Comparison of ENCODE assay signal across 21 cellular contexts in genomic region chr10:88234332-88234731, GRCh38.
A peak's percentile ranks its signal among the peaks of the same experiment; 100 is the strongest.
DNase-seq lines count a peak whose midpoint lies in the region; ATAC-seq and TF ChIP-seq lines count a peak whose summit lies in the region.
"Had no signal": no experiment of that assay in that cellular context is flagged by ENCODE, and none has a peak within 500 bp of the region (broad histone marks: within the 10 kb centered on the region; RNA-seq: fewer than 3 reads in every experiment).

No MANE protein-coding gene starts in this region.

- no peak overlapping the region for H3K4me3 Mint-ChIP-seq in GM23338
- H3K4me3 Mint-ChIP-seq: activated CD4-positive, alpha-beta memory T cell treated with anti-CD3 and anti-CD28 coated beads for 36 hours had no signal

- WGBS in hepatocyte (ENCODE audit: low lambda C conversion rate, missing lambda C conversion rate) = 70% methylated on average over 4 of the region's 4 CpGs
- 15 to 69% methylated on average over 4 of the region's 4 CpGs for WGBS in sigmoid colon, 2 donors

- no peak overlapping the region for H3K4me2 ChIP-seq in GM23338
- H3K4me2 ChIP-seq in hepatocyte = no peak overlapping the region
- H3K4me2 ChIP-seq in osteoblast (ENCODE audit: insufficient read depth, low read length) = no peak overlapping the region

- in situ Hi-C loops in Panc1 (cut with HindIII; ENCODE audit: low pct_unique_long_range_greater_than_20kb, low sequenced_read_pairs) = no loop called here

- H3K4me1 ChIP-seq in GM23338 (ENCODE audit: insufficient read depth) = no peaks in the 10 kb centered on the region
- peaks cover 3% of the 10 kb centered on the region for H3K4me1 ChIP-seq in Panc1 (ENCODE audit: control insufficient read depth, insufficient read depth, low read length)
- H3K4me1 ChIP-seq in hepatocyte (ENCODE audit: insufficient read depth) = peaks cover 10% of the 10 kb centered on the region
- peaks cover 0 to 18% (median 2%) of the 10 kb centered on the region in 4 donors for H3K4me1 ChIP-seq in sigmoid colon
- no peaks in the 10 kb centered on the region for H3K4me1 ChIP-seq in osteoblast (ENCODE audit: insufficient read depth, low read length)

- CTCF ChIA-PET in Panc1 (lab: Charles Lee) = no interaction called here

- POLR2A ChIA-PET in Panc1 (lab: Charles Lee) = interaction anchor here (0.5 kb wide), 1 partner anchor 12 kb away, joined by 3 read pairs; no protein-coding TSS in a partner anchor

- intact Hi-C loops in Panc1 (cut with micrococcal nuclease; ENCODE audit: unreplicated experiment) = no loop called here
- intact Hi-C loops in sigmoid colon (cut with DNase I) = no loop called here

- no peak for TF ChIP-seq CTCF in GM23338 (conservative IDR thresholded peaks at IDR 0.05; ENCODE audit: low read depth in 2 of 2)
- no peak for TF ChIP-seq CTCF in Panc1 (IDR thresholded peaks at IDR 0.05)
- TF ChIP-seq CTCF in hepatocyte (IDR thresholded peaks at IDR 0.05; ENCODE audit: poor library complexity) = no peak
- no peak for TF ChIP-seq CTCF in sigmoid colon (IDR thresholded peaks at IDR 0.05)
- no peak for TF ChIP-seq CTCF in osteoblast (IDR thresholded peaks at IDR 0.05; ENCODE audit: extremely low read depth, low read depth, low read length)

- DNase-seq in GM23338 (ENCODE audit: low spot score) (no peak), Panc1 (ENCODE audit: low read depth, low spot score) (no peak), hepatocyte (ENCODE audit: low spot score) (no peak), sigmoid colon (no peak), iPS-NIHi7 (ENCODE audit: extremely low spot score) (no peak), osteoblast (ENCODE audit: insufficient read length, low spot score, missing footprints) (no peak)
- no peak for DNase-seq in stimulated activated naive CD8-positive, alpha-beta T cell treated with anti-CD3 and anti-CD28 coated beads, Interleukin-15, Interleukin-2, amounts not matched to agents 100 U/mL and 50 U/mL, for 24 hours
- DNase-seq: ACHN; activated CD4-positive, alpha-beta memory T cell treated with anti-CD3 and anti-CD28 coated beads for 36 hours; activated gamma-delta T cell treated with Interleukin-2 at 50 U/mL for 16 hours; adrenal gland; dermis blood vessel endothelial cell; lower lobe of right lung; NCI-H146; NCI-H2227 treated with DMSO at 0.1 percent for 48 hours; pancreas; stimulated activated CD4-positive, alpha-beta T cell treated with anti-CD3 and anti-CD28 coated beads, Interleukin-4, amount 100 ng/mL, for 4 hours had no signal

- ATAC-seq in GM23338 = no peak
- peak; percentile 58; the same call in 1 of the 2 replicates for ATAC-seq in Panc1
- ATAC-seq in stimulated activated naive CD8-positive, alpha-beta T cell treated with anti-CD3 and anti-CD28 coated beads, Interleukin-15, Interleukin-2, amounts not matched to agents 100 U/mL and 50 U/mL, for 24 hours = no peak
- no peak for ATAC-seq in GM21717 (IDR thresholded peaks at IDR 0.05; ENCODE audit: unreplicated experiment)
- ATAC-seq: lower lobe of right lung had no signal

- H3K79me2 ChIP-seq in GM23338 (replicated peaks; ENCODE audit: insufficient read depth) (no peaks in the 10 kb centered on the region), hepatocyte (no peaks in the 10 kb centered on the region), osteoblast (ENCODE audit: insufficient read depth, low read length) (no peaks in the 10 kb centered on the region)

- TF ChIP-seq EP300 in sigmoid colon (IDR thresholded peaks at IDR 0.05) = no peak

- H3K4me3 ChIP-seq in GM23338 = no peak overlapping the region
- H3K4me3 ChIP-seq in Panc1 (ENCODE audit: low read depth in 2 of 2, low read length in 2 of 2) = no peak overlapping the region
- H3K4me3 ChIP-seq in hepatocyte = no peak overlapping the region
- H3K4me3 ChIP-seq in sigmoid colon = no peak overlapping the region
- H3K4me3 ChIP-seq in osteoblast (ENCODE audit: insufficient read depth, low read length) = no peak overlapping the region
- H3K4me3 ChIP-seq: adrenal gland, lower lobe of right lung, pancreas, skin epidermis, vagina had no signal

- H3K27ac ChIP-seq in GM23338 (ENCODE audit: low read depth) = no peak overlapping the region
- H3K27ac ChIP-seq in Panc1 (ENCODE audit: low read length) = no peak overlapping the region
- H3K27ac ChIP-seq in hepatocyte = peak overlapping the region; percentile 2
- peak overlapping the region; percentile 8 to 36 (median 26) for H3K27ac ChIP-seq in sigmoid colon
- H3K27ac ChIP-seq in osteoblast (ENCODE audit: low read depth, low read length) = no peak overlapping the region
- H3K27ac ChIP-seq: adrenal gland, C4-2B, lower lobe of right lung, pancreas, skin epidermis, vagina had no signal

- H3K36me3 ChIP-seq in GM23338 (ENCODE audit: insufficient read depth) (no peaks in the 10 kb centered on the region), Panc1 (ENCODE audit: control insufficient read depth, insufficient read depth, low read length) (no peaks in the 10 kb centered on the region), hepatocyte (replicated peaks; ENCODE audit: insufficient read depth, low read depth) (no peaks in the 10 kb centered on the region), sigmoid colon (no peaks in the 10 kb centered on the region), osteoblast (ENCODE audit: insufficient read depth, low read length) (no peaks in the 10 kb centered on the region)
- H3K36me3 ChIP-seq: adrenal gland, lower lobe of right lung, pancreas, vagina had no signal

- H3K9me3 Mint-ChIP-seq in GM23338 = no peaks in the 10 kb centered on the region; the same call in 1 of the 3 replicates

- H3K27me3 Mint-ChIP-seq in GM23338 (ENCODE audit: insufficient read depth, low read depth, poor library complexity) = peaks cover 2% of the 10 kb centered on the region
- H3K27me3 Mint-ChIP-seq: activated CD4-positive, alpha-beta memory T cell treated with anti-CD3 and anti-CD28 coated beads for 36 hours had no signal

- H3K4me1 Mint-ChIP-seq in GM23338 = peaks cover 3% of the 10 kb centered on the region; the same call in 2 of the 3 replicates

- H3K27me3 ChIP-seq in GM23338 (ENCODE audit: insufficient read depth) (no peaks in the 10 kb centered on the region), Panc1 (ENCODE audit: control insufficient read depth, insufficient read depth, low read length) (no peaks in the 10 kb centered on the region), hepatocyte (no peaks in the 10 kb centered on the region), sigmoid colon (no peaks in the 10 kb centered on the region), osteoblast (ENCODE audit: insufficient read depth, low read length) (no peaks in the 10 kb centered on the region)
- H3K27me3 ChIP-seq: adrenal gland, pancreas, vagina had no signal

- TF ChIP-seq POLR2A in sigmoid colon (IDR thresholded peaks at IDR 0.05) = no peak

- peak overlapping the region; percentile 56; the same call in 1 of the 2 replicates for H2AFZ ChIP-seq in GM23338
- no peak overlapping the region for H2AFZ ChIP-seq in hepatocyte
- no peak overlapping the region for H2AFZ ChIP-seq in osteoblast (ENCODE audit: low read length)

- no peaks in the 10 kb centered on the region for H3K36me3 Mint-ChIP-seq in GM23338 (ENCODE audit: low read depth)

- no peaks in the 10 kb centered on the region for H3F3A ChIP-seq in GM23338 (replicated peaks; ENCODE audit: low read depth)

- BruUV-seq in Panc1 (replicated peaks; lab: Mats Ljungman, UMichigan) = no TSS peak

- H3K9me2 ChIP-seq in GM23338 (ENCODE audit: insufficient read depth) (no peaks in the 10 kb centered on the region), hepatocyte (replicated peaks; ENCODE audit: insufficient read depth) (no peaks in the 10 kb centered on the region)

- H3K9me3 ChIP-seq in Panc1 (ENCODE audit: control insufficient read depth, insufficient read depth, low read depth, low read length) = no peaks in the 10 kb centered on the region
- H3K9me3 ChIP-seq in hepatocyte (ENCODE audit: low read depth) = no peaks in the 10 kb centered on the region
- no peaks in the 10 kb centered on the region for H3K9me3 ChIP-seq in sigmoid colon
- H3K9me3 ChIP-seq in osteoblast (ENCODE audit: low read depth, low read length) = no peaks in the 10 kb centered on the region
- H3K9me3 ChIP-seq: adrenal gland, lower lobe of right lung, pancreas, vagina had no signal

- H4K20me1 ChIP-seq in GM23338 (replicated peaks; ENCODE audit: insufficient read depth) = no peaks in the 10 kb centered on the region
- no peaks in the 10 kb centered on the region for H4K20me1 ChIP-seq in hepatocyte (ENCODE audit: insufficient read depth, poor library complexity, severe bottlenecking)
- H4K20me1 ChIP-seq in osteoblast (ENCODE audit: insufficient read depth, low read length) = no peaks in the 10 kb centered on the region

- no peak overlapping the region for H3K27ac Mint-ChIP-seq in GM23338
- H3K27ac Mint-ChIP-seq: activated CD4-positive, alpha-beta memory T cell treated with anti-CD3 and anti-CD28 coated beads for 36 hours had no signal

TF ChIP-seq in GM23338, 12 proteins besides CTCF, POLR2A, EP300 and RAD21 (continues in another document):
- TF ChIP-seq CREB1 (CRISPR knock-in tag; IDR thresholded peaks at IDR 0.05; ENCODE audit: low read depth) (no peak), STAT1 (IDR thresholded peaks at IDR 0.05; ENCODE audit: unreplicated experiment) (no peak), POLR2AphosphoS5 (IDR thresholded peaks at IDR 0.05; ENCODE audit: low read depth) (no peak), ZNF114 (CRISPR knock-in tag; IDR thresholded peaks at IDR 0.05) (no peak), EZH2phosphoT487 (IDR thresholded peaks at IDR 0.05; ENCODE audit: unreplicated experiment) (no peak), EZH2 (IDR thresholded peaks at IDR 0.05; ENCODE audit: low read depth, unreplicated experiment) (no peak)

Comparison
In these comparisons a context has a peak if more than half of its experiments do, and no peak if none do; other contexts are left out.
1. H3K27ac ChIP-seq: peak in hepatocyte (single experiment) and sigmoid colon (4 of 4); none in GM23338 (single experiment), Panc1 (single experiment) and osteoblast (single experiment).